33 cellular contexts compared by ENCODE assay signal in the genomic region with DNA sequence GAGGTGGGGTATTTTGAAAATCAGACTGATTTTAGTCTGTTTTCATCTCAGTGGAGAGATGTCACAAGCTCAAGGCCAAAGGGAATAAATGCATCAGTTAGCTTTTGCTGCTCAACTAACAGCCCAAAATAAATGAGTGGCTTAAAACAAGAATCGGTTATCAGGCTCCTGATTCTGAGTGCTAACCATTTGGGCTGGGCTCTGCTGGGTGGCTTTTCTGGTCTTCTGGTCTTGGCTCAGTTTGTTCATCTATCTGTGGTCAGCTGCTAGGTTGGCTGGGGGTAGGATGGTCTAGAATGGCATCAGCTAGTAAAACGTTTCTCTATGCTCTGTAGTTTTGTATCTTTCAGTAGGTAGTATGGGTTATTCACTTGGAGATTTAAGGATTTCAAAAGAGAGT.
DNase-seq lines count a peak whose midpoint lies in the region; ATAC-seq, FAIRE-seq and TF ChIP-seq lines count a peak whose summit lies in the region.
"Had no signal": no experiment of that assay in that cellular context is flagged by ENCODE, and none has a peak within 500 bp of the region (broad histone marks: within the 10 kb centered on the region; RNA-seq: fewer than 3 reads in every experiment).

No MANE protein-coding gene starts in this region.

- H3K4me3 Mint-ChIP-seq in GM23338, result no peak overlapping the region
- H3K4me3 Mint-ChIP-seq: B cell; CD14-positive monocyte; CD4-positive, alpha-beta memory T cell; CD4-positive, alpha-beta T cell; CD4-positive, CD25-positive, alpha-beta regulatory T cell; CD8-positive, alpha-beta memory T cell; CD8-positive, alpha-beta T cell had no signal

- no peaks in the 10 kb centered on the region; the same call in 2 of the 3 replicates for H3K9me3 Mint-ChIP-seq in GM23338

- H3K4me1 ChIP-seq in HepG2 (ENCODE audit: insufficient read depth, low read length), result no peaks in the 10 kb centered on the region
- H3K4me1 ChIP-seq in right lobe of liver, result no peaks in the 10 kb centered on the region
- H3K4me1 ChIP-seq in GM23338 (ENCODE audit: insufficient read depth), result no peaks in the 10 kb centered on the region
- H3K4me1 ChIP-seq: A549; BE2C; BLaER1; BLaER1 treated with 17β-estradiol and CSF1 and Interleukin-3, amounts not matched to agents 10 nM and 100 nM had no signal

- H3K27ac ChIP-seq in HepG2 (ENCODE audit: extremely low read length, insufficient read depth, low read length) (no peak overlapping the region), right lobe of liver (no peak overlapping the region), GM23338 (ENCODE audit: low read depth) (no peak overlapping the region)
- H3K27ac ChIP-seq: 22Rv1; A549; BLaER1; BLaER1 treated with 17β-estradiol and CSF1 and Interleukin-3, amounts not matched to agents 10 nM and 100 nM; C4-2B had no signal

- no peak for TF ChIP-seq POLR2A in HepG2 (IDR thresholded peaks at IDR 0.05; ENCODE audit: insufficient read depth in 1 of 2, low read depth in 2 of 2, low read length in 2 of 2)
- TF ChIP-seq POLR2A in right lobe of liver (IDR thresholded peaks at IDR 0.05), result no peak

- H3K36me3 ChIP-seq in HepG2 (replicated peaks in 1 of 2; ENCODE audit: control insufficient read depth in 1 of 2, insufficient read depth in 2 of 2, low read length in 2 of 2) (no peaks in the 10 kb centered on the region), right lobe of liver (no peaks in the 10 kb centered on the region), GM23338 (ENCODE audit: insufficient read depth) (no peaks in the 10 kb centered on the region)
- H3K36me3 ChIP-seq: BE2C; BLaER1; BLaER1 treated with 17β-estradiol and CSF1 and Interleukin-3, amounts not matched to agents 10 nM and 100 nM had no signal

- DNase-seq in HepG2 (ENCODE audit: low spot score) (no peak), right lobe of liver (no peak), GM23338 (ENCODE audit: low spot score) (no peak), sciatic nerve (ENCODE audit: low spot score) (no peak)
- DNase-seq: 8988T; ACHN; AML-193; BE2C; C1 segment of cervical spinal cord; Caco-2; Calu3; CD4-positive, alpha-beta memory T cell; CD4-positive, alpha-beta T cell; CD4-positive, CD25-positive, alpha-beta regulatory T cell; CD8-positive, alpha-beta memory T cell; CD8-positive, alpha-beta T cell; COR-L47; DMS 273 treated with DMSO at 0.1 percent for 48 hours; DMS153; DMS53; DMS79; DMS79 treated with DMSO at 0.1 percent for 48 hours; DND-41; EL had no signal

- no peak overlapping the region for H3K4me3 ChIP-seq in HepG2 (replicated peaks in 1 of 3; ENCODE audit: insufficient read depth in 1 of 3, low read depth in 2 of 3, low read length in 3 of 3)
- H3K4me3 ChIP-seq in right lobe of liver, result no peak overlapping the region
- no peak overlapping the region for H3K4me3 ChIP-seq in GM23338
- H3K4me3 ChIP-seq: A549; BLaER1; BLaER1 treated with 17β-estradiol and CSF1 and Interleukin-3, amounts not matched to agents 10 nM and 100 nM had no signal

- in situ Hi-C loops in HepG2 (cut with HindIII; ENCODE audit: extremely low pct_ligation_motif_present, low pct_unique_long_range_greater_than_20kb), result no loop called here

- no peaks in the 10 kb centered on the region for H3K27me3 ChIP-seq in HepG2 (ENCODE audit: control insufficient read depth in 1 of 2, insufficient read depth in 2 of 2, low read length in 2 of 2)
- H3K27me3 ChIP-seq in right lobe of liver, result no peaks in the 10 kb centered on the region
- no peaks in the 10 kb centered on the region for H3K27me3 ChIP-seq in GM23338 (ENCODE audit: insufficient read depth)
- H3K27me3 ChIP-seq: BE2C; BLaER1; BLaER1 treated with 17β-estradiol and CSF1 and Interleukin-3, amounts not matched to agents 10 nM and 100 nM had no signal

- no peak overlapping the region for H3K9ac ChIP-seq in HepG2 (ENCODE audit: insufficient read depth, low read depth, low read length)
- H3K9ac ChIP-seq: BLaER1; BLaER1 treated with 17β-estradiol and CSF1 and Interleukin-3, amounts not matched to agents 10 nM and 100 nM had no signal

- no peak for TF ChIP-seq RAD21 in HepG2 (CRISPR knock-in tag; IDR thresholded peaks at IDR 0.05)

- CTCF ChIA-PET in HepG2 (lab: Yijun Ruan, JAX; ENCODE audit: low intra/inter-chr PET ratio, low total read pairs), result no interaction called here

- H3K27me3 Mint-ChIP-seq in GM23338 (ENCODE audit: insufficient read depth, low read depth, poor library complexity), result no peaks in the 10 kb centered on the region
- H3K27me3 Mint-ChIP-seq: B cell; CD4-positive, alpha-beta memory T cell; CD4-positive, alpha-beta T cell; CD4-positive, CD25-positive, alpha-beta regulatory T cell had no signal

- H2AFZ ChIP-seq in HepG2 (ENCODE audit: low read length) (no peak overlapping the region), GM23338 (no peak overlapping the region)

- no peak for FAIRE-seq in HepG2 (lab: Jason Lieb, UNC)
- FAIRE-seq: A204.1, A549, D721Med had no signal

- WGBS in HepG2 (ENCODE audit: low lambda C conversion rate), result 4% methylated on average over 2 of the region's 2 CpGs
- 63% methylated on average over 2 of the region's 2 CpGs for WGBS in right lobe of liver (ENCODE audit: insufficient coverage, low coverage, low lambda C conversion rate, missing lambda C conversion rate)

- H3K9me3 ChIP-seq in HepG2 (ENCODE audit: low read length), result no peaks in the 10 kb centered on the region
- no peaks in the 10 kb centered on the region for H3K9me3 ChIP-seq in right lobe of liver
- H3K9me3 ChIP-seq: BE2C, BLaER1 had no signal

- TF ChIP-seq CTCF in HepG2 (CRISPR knock-in tag; IDR thresholded peaks at IDR 0.05), result no peak
- no peak for TF ChIP-seq CTCF in right lobe of liver (IDR thresholded peaks at IDR 0.05)
- no peak for TF ChIP-seq CTCF in GM23338 (conservative IDR thresholded peaks at IDR 0.05; ENCODE audit: low read depth in 2 of 2)

- BruUV-seq in HepG2 (replicated peaks; lab: Mats Ljungman, UMichigan), result no TSS peak

- TF ChIP-seq EP300 in HepG2 (IDR thresholded peaks at IDR 0.05; ENCODE audit: low read depth in 2 of 2, low read length in 2 of 2) (no peak), HepG2 (CRISPR knock-in tag; IDR thresholded peaks at IDR 0.05; ENCODE audit: borderline replicate concordance) (no peak)

- intact Hi-C loops in HepG2 (cut with micrococcal nuclease; ENCODE audit: unreplicated experiment) (no loop called here), right lobe of liver (cut with DNase I) (no loop called here), sciatic nerve (cut with DNase I) (no loop called here)

- H3K27ac Mint-ChIP-seq in GM23338, result no peak overlapping the region
- H3K27ac Mint-ChIP-seq: B cell; CD14-positive monocyte; CD4-positive, alpha-beta memory T cell; CD4-positive, alpha-beta T cell; CD4-positive, CD25-positive, alpha-beta regulatory T cell; CD8-positive, alpha-beta memory T cell; CD8-positive, alpha-beta T cell had no signal

- POLR2A ChIA-PET in HepG2 (lab: Yijun Ruan, JAX), result no interaction called here

- no peaks in the 10 kb centered on the region for H3K4me1 Mint-ChIP-seq in GM23338
- H3K4me1 Mint-ChIP-seq: B cell; CD14-positive monocyte; CD4-positive, alpha-beta memory T cell; CD4-positive, CD25-positive, alpha-beta regulatory T cell; CD8-positive, alpha-beta memory T cell had no signal

- no peaks in the 10 kb centered on the region for H3F3A ChIP-seq in GM23338 (replicated peaks; ENCODE audit: low read depth)

- H3K9me2 ChIP-seq in GM23338 (ENCODE audit: insufficient read depth), result peaks cover 19% of the 10 kb centered on the region

- no peaks in the 10 kb centered on the region for H3K36me3 Mint-ChIP-seq in GM23338 (ENCODE audit: low read depth)
- H3K36me3 Mint-ChIP-seq: CD14-positive monocyte; CD4-positive, CD25-positive, alpha-beta regulatory T cell; CD8-positive, alpha-beta T cell had no signal

- H3K79me2 ChIP-seq in HepG2 (ENCODE audit: insufficient read depth, low read length) (no peaks in the 10 kb centered on the region), GM23338 (replicated peaks; ENCODE audit: insufficient read depth) (no peaks in the 10 kb centered on the region)

- ATAC-seq in HepG2 (no peak), right lobe of liver (no peak), GM23338 (no peak), sciatic nerve (no peak)
- ATAC-seq: A549; CD8-positive, alpha-beta T cell had no signal

- H4K20me1 ChIP-seq in HepG2 (ENCODE audit: insufficient read depth, low read length), result no peaks in the 10 kb centered on the region
- no peaks in the 10 kb centered on the region for H4K20me1 ChIP-seq in GM23338 (replicated peaks; ENCODE audit: insufficient read depth)
- H4K20me1 ChIP-seq: BLaER1; BLaER1 treated with 17β-estradiol and CSF1 and Interleukin-3, amounts not matched to agents 10 nM and 100 nM had no signal

- H3K4me2 ChIP-seq in HepG2 (ENCODE audit: low read depth, low read length), result no peak overlapping the region
- no peak overlapping the region for H3K4me2 ChIP-seq in GM23338
- H3K4me2 ChIP-seq: A549; BLaER1; BLaER1 treated with 17β-estradiol and CSF1 and Interleukin-3, amounts not matched to agents 10 nM and 100 nM had no signal

TF ChIP-seq in HepG2, 621 proteins besides CTCF, POLR2A, EP300 and RAD21:
- TF ChIP-seq ONECUT2 (CRISPR knock-in tag; IDR thresholded peaks at IDR 0.05) (no peak), ZNF331 (CRISPR knock-in tag; IDR thresholded peaks at IDR 0.05) (peak; percentile 92)
TF ChIP-seq in HepG2: peak in this region for 1.

TF ChIP-seq in GM23338, 12 proteins besides CTCF, POLR2A, EP300 and RAD21:
- TF ChIP-seq CREB1 (CRISPR knock-in tag; IDR thresholded peaks at IDR 0.05; ENCODE audit: low read depth), result no peak
- no peak for TF ChIP-seq ETS1 (IDR thresholded peaks at IDR 0.05)
- TF ChIP-seq POLR2AphosphoS5 (IDR thresholded peaks at IDR 0.05; ENCODE audit: low read depth), result no peak
- TF ChIP-seq ZNF331 (CRISPR knock-in tag; IDR thresholded peaks at IDR 0.05; ENCODE audit: low read depth), result peak; percentile 60
- TF ChIP-seq NANOG (IDR thresholded peaks at IDR 0.05; ENCODE audit: borderline replicate concordance), result no peak
